In genomic region chr2:226185613-226186211, GRCh38 we compare ENCODE assay signal across 11 cellular contexts.
DNase-seq lines count a peak whose midpoint lies in the region; ATAC-seq and FAIRE-seq lines count a peak whose summit lies in the region.
"Had no signal": no experiment of that assay in that cellular context is flagged by ENCODE, and none has a peak within 500 bp of the region (broad histone marks: within the 10 kb centered on the region; RNA-seq: fewer than 3 reads in every experiment).

No MANE protein-coding gene starts in this region.

- DNase-seq in NOMO-1 (lab: John Stamatoyannopoulos, UW; ENCODE audit: unreplicated experiment in 2 of 2), result peak; percentile 3 to 10
- DNase-seq in NOMO-1 treated with dmso at 0.1 percent for 144 hours (lab: John Stamatoyannopoulos, UW; ENCODE audit: unreplicated experiment), result no peak
- DNase-seq in inferior parietal cortex (ENCODE audit: extremely low spot score), result peak; percentile 4
- DNase-seq in urothelium cell line (ENCODE audit: low spot score), result peak; percentile 54
- no peak for DNase-seq in stimulated activated CD4-positive, alpha-beta T cell treated with anti-CD3 and anti-CD28 coated beads, Interleukin-2, amount 100 ng/mL, for 48 hours
- no peak for DNase-seq in RKO (ENCODE audit: low spot score)
- DNase-seq: NCI-H2171 had no signal

- peak; percentile 90 for FAIRE-seq in TTC549 (lab: Jason Lieb, UNC)
- FAIRE-seq in urothelium cell line (lab: Jason Lieb, UNC), result no peak
- FAIRE-seq: A204.1, GM18507 had no signal

- ATAC-seq in GM21619 (IDR thresholded peaks at IDR 0.05; ENCODE audit: unreplicated experiment), result no peak

Comparison
In these comparisons a context has a peak if more than half of its experiments do, and no peak if none do; other contexts are left out.
1. DNase-seq: peak in NOMO-1 (2 of 2), inferior parietal cortex (single experiment) and urothelium cell line (single experiment); none in NOMO-1 treated with dmso at 0.1 percent for 144 hours (single experiment), stimulated activated CD4-positive, alpha-beta T cell treated with anti-CD3 and anti-CD28 coated beads, Interleukin-2, amount 100 ng/mL, for 48 hours (0 of 2) and RKO (single experiment).